In genomic region chr20:58192567-58192966, GRCh38 we compare ENCODE assay signal across 9 cellular contexts. TPM values are rescaled to one million over a fixed set of nuclear protein-coding genes. Genes with fewer than 3 reads are reported as not detected.
DNase-seq lines count a peak whose midpoint lies in the region; ATAC-seq and TF ChIP-seq lines count a peak whose summit lies in the region.
"Had no signal": no experiment of that assay in that cellular context is flagged by ENCODE, and none has a peak within 500 bp of the region (broad histone marks: within the 10 kb centered on the region; RNA-seq: fewer than 3 reads in every experiment).

No MANE protein-coding gene starts in this region.

- H4K20me1 ChIP-seq in KMS-11 (ENCODE audit: insufficient read depth) = no peaks in the 10 kb centered on the region

- ATAC-seq in HG03378 (IDR thresholded peaks at IDR 0.05; ENCODE audit: unreplicated experiment) (no peak), gastroesophageal sphincter (no peak), HG02981 (IDR thresholded peaks at IDR 0.05; ENCODE audit: unreplicated experiment) (no peak)

- DNase-seq in BJ (ENCODE audit: low read depth) = no peak
- peak; percentile 49 for DNase-seq in activated naive CD4-positive, alpha-beta T cell treated with anti-CD3 and anti-CD28 coated beads, Interleukin-2, amount 10 ng/mL, durations not matched to agents 7 days and 5 days
- no peak for DNase-seq in mesothelial cell of epicardium (ENCODE audit: low spot score in 2 of 2, unreplicated experiment in 2 of 2)
- no peak for DNase-seq in NCI-H1930 (lab: John Stamatoyannopoulos, UW)

- no peaks in the 10 kb centered on the region for H3K9me3 ChIP-seq in gastroesophageal sphincter

- H3K4me1 Mint-ChIP-seq in activated naive CD4-positive, alpha-beta T cell treated with anti-CD3 and anti-CD28 coated beads, Interleukin-2, amount 10 ng/mL, durations not matched to agents 7 days and 5 days = no peaks in the 10 kb centered on the region
- H3K4me1 Mint-ChIP-seq in mesothelial cell of epicardium = no peaks in the 10 kb centered on the region

- H3K4me3 ChIP-seq in BJ (ENCODE audit: low read depth, low read length) (no peak overlapping the region), KMS-11 (IDR thresholded peaks at IDR 0.05; ENCODE audit: insufficient read depth, low read depth, low read length) (no peak overlapping the region), gastroesophageal sphincter (no peak overlapping the region)
- H3K4me3 ChIP-seq: SK-N-MC had no signal

- no peaks in the 10 kb centered on the region for H3K79me2 ChIP-seq in KMS-11 (ENCODE audit: insufficient read depth, low read depth)

- 10 to 80% methylated on average over 2 of the region's 5 CpGs for WGBS in gastroesophageal sphincter (ENCODE audit: low coverage in 1 of 2), 2 donors

- TF ChIP-seq EP300 in gastroesophageal sphincter (IDR thresholded peaks at IDR 0.05) = no peak

- H3K27me3 ChIP-seq in BJ (ENCODE audit: control insufficient read depth, insufficient read depth, low read length) (peaks cover 2% of the 10 kb centered on the region; the same call in 1 of the 2 replicates), KMS-11 (ENCODE audit: insufficient read depth, low read depth) (peaks cover 45% of the 10 kb centered on the region; the same call in 1 of the 2 replicates), gastroesophageal sphincter (peaks cover 24% of the 10 kb centered on the region)

- H3K36me3 ChIP-seq in BJ (ENCODE audit: control insufficient read depth, insufficient read depth, low read length) (no peaks in the 10 kb centered on the region), KMS-11 (ENCODE audit: insufficient read depth) (no peaks in the 10 kb centered on the region), gastroesophageal sphincter (no peaks in the 10 kb centered on the region)

- no peaks in the 10 kb centered on the region for H3K36me3 Mint-ChIP-seq in activated naive CD4-positive, alpha-beta T cell treated with anti-CD3 and anti-CD28 coated beads, Interleukin-2, amount 10 ng/mL, durations not matched to agents 7 days and 5 days
- no peaks in the 10 kb centered on the region for H3K36me3 Mint-ChIP-seq in mesothelial cell of epicardium

- no peak for TF ChIP-seq POLR2A in gastroesophageal sphincter (IDR thresholded peaks at IDR 0.05)

- peak; percentile 72 for TF ChIP-seq CTCF in BJ (IDR thresholded peaks at IDR 0.05; ENCODE audit: insufficient read depth, low read depth, low read length)
- peak; percentile 74 for TF ChIP-seq CTCF in KMS-11 (conservative IDR thresholded peaks at IDR 0.05; ENCODE audit: low read depth, low read length)
- TF ChIP-seq CTCF in mesothelial cell of epicardium (IDR thresholded peaks at IDR 0.05; ENCODE audit: unreplicated experiment) = peak; percentile 28
- peak in 1 of 4 experiments; percentile 59 for TF ChIP-seq CTCF in gastroesophageal sphincter (IDR thresholded peaks at IDR 0.05)

- H3K27ac ChIP-seq in KMS-11 (no peak overlapping the region), gastroesophageal sphincter (no peak overlapping the region)
- H3K27ac ChIP-seq: SK-N-MC had no signal

- no peak overlapping the region for H3K9ac ChIP-seq in KMS-11

- no peak overlapping the region for H2AFZ ChIP-seq in KMS-11 (ENCODE audit: low read depth)

- POLR2A ChIA-PET in BJ (lab: Charles Lee) = no interaction called here

- no peak overlapping the region for H3K4me2 ChIP-seq in KMS-11

- no peak overlapping the region for H3K27ac Mint-ChIP-seq in activated naive CD4-positive, alpha-beta T cell treated with anti-CD3 and anti-CD28 coated beads, Interleukin-2, amount 10 ng/mL, durations not matched to agents 7 days and 5 days
- no peak overlapping the region for H3K27ac Mint-ChIP-seq in mesothelial cell of epicardium

- H3K27me3 Mint-ChIP-seq in activated naive CD4-positive, alpha-beta T cell treated with anti-CD3 and anti-CD28 coated beads, Interleukin-2, amount 10 ng/mL, durations not matched to agents 7 days and 5 days = peaks cover 17% of the 10 kb centered on the region
- H3K27me3 Mint-ChIP-seq in mesothelial cell of epicardium (ENCODE audit: low read depth) = peaks cover 38% of the 10 kb centered on the region

- CTCF ChIA-PET in BJ (lab: Yijun Ruan, JAX) = interaction anchor here (0.7 to 1.8 kb wide), 7 partner anchors 8 to 679 kb away, joined by 3 to 8 read pairs (median 4); no protein-coding TSS in a partner anchor
- CTCF ChIA-PET in activated naive CD4-positive, alpha-beta T cell treated with anti-CD3 and anti-CD28 coated beads, Interleukin-2, amount 10 ng/mL, durations not matched to agents 7 days and 5 days (lab: Charles Lee) = interaction anchor here (0.7 to 2.3 kb wide), 3 partner anchors 11 to 17 kb away, joined by 3 to 8 read pairs (median 4); no protein-coding TSS in a partner anchor

- H3K4me1 ChIP-seq in KMS-11 (ENCODE audit: low read depth, poor library complexity, severe bottlenecking) (no peaks in the 10 kb centered on the region), gastroesophageal sphincter (no peaks in the 10 kb centered on the region)

- no peak overlapping the region for H3K4me3 Mint-ChIP-seq in activated naive CD4-positive, alpha-beta T cell treated with anti-CD3 and anti-CD28 coated beads, Interleukin-2, amount 10 ng/mL, durations not matched to agents 7 days and 5 days
- H3K4me3 Mint-ChIP-seq in mesothelial cell of epicardium = no peak overlapping the region

- peaks cover 8% of the 10 kb centered on the region for H3K9me3 Mint-ChIP-seq in activated naive CD4-positive, alpha-beta T cell treated with anti-CD3 and anti-CD28 coated beads, Interleukin-2, amount 10 ng/mL, durations not matched to agents 7 days and 5 days
- peaks cover 5% of the 10 kb centered on the region for H3K9me3 Mint-ChIP-seq in mesothelial cell of epicardium

RNA-seq across cellular contexts. Expression of gene ANKRD60, which starts 35.9 kb away (rescaled TPM):
- not detected in 2 replicates for polyA plus RNA-seq in BJ (2011; rRNA removed)
- not detected in 2 replicates for polyA minus RNA-seq in BJ (2011; rRNA and poly(A)+ RNA removed)
- total RNA-seq in mesothelial cell of epicardium (not detected in 3 replicates), gastroesophageal sphincter (not detected)
